In genomic region chr13:28609936-28610335, GRCh38 we compare ENCODE assay signal across 15 cellular contexts. TPM values are rescaled to one million over a fixed set of nuclear protein-coding genes. Genes with fewer than 3 reads are reported as not detected.
DNase-seq lines count a peak whose midpoint lies in the region; TF ChIP-seq lines count a peak whose summit lies in the region.
"Had no signal": no experiment of that assay in that cellular context is flagged by ENCODE, and none has a peak within 500 bp of the region (broad histone marks: within the 10 kb centered on the region; RNA-seq: fewer than 3 reads in every experiment).

No MANE protein-coding gene starts in this region.

- H3K36me3 Mint-ChIP-seq in HFFc6 (ENCODE audit: low read depth): peaks cover 12% of the 10 kb centered on the region; the same call in 1 of the 2 replicates

- H3K27me3 Mint-ChIP-seq in HFFc6 (ENCODE audit: insufficient read depth): no peaks in the 10 kb centered on the region

- H3K4me1 Mint-ChIP-seq in HFFc6 (ENCODE audit: low read depth): peaks cover 45% of the 10 kb centered on the region

- no peaks in the 10 kb centered on the region for H3K27me3 ChIP-seq in adipocyte (replicated peaks; ENCODE audit: control insufficient read depth, insufficient read depth, low read length)
- no peaks in the 10 kb centered on the region for H3K27me3 ChIP-seq in H7 (ENCODE audit: control insufficient read depth, insufficient read depth, low read length)
- H3K27me3 ChIP-seq: BLaER1, vagina had no signal

- peak overlapping the region; percentile 60 for H3K4me3 Mint-ChIP-seq in HFFc6
- H3K4me3 Mint-ChIP-seq: stimulated activated naive CD8-positive, alpha-beta T cell treated with anti-CD3 and anti-CD28 coated beads, Interleukin-15, Interleukin-2, amounts not matched to agents 100 ng/mL and 50 ng/mL, for 24 hours had no signal

- H3K4me3 ChIP-seq in adipocyte (ENCODE audit: low read length) (no peak overlapping the region), H7 (ENCODE audit: insufficient read depth, low read depth, low read length) (no peak overlapping the region)
- H3K4me3 ChIP-seq: BLaER1, GM12878, vagina had no signal

- H3K9me3 ChIP-seq in adipocyte (ENCODE audit: control insufficient read depth, low read length): no peaks in the 10 kb centered on the region
- H3K9me3 ChIP-seq: BLaER1, vagina had no signal

- DNase-seq in AG08396 (ENCODE audit: low spot score) (peak; percentile 23), HFFc6 (peak; percentile 66), adipocyte (ENCODE audit: low read depth) (peak; percentile 42), glomerular visceral epithelial cell (ENCODE audit: extremely low spot score) (peak; percentile 47), OCI-M2 (lab: John Stamatoyannopoulos, UW; ENCODE audit: unreplicated experiment) (no peak), AML-193 (lab: John Stamatoyannopoulos, UW) (no peak), H7 (no peak)
- no peak for DNase-seq in stimulated activated naive CD4-positive, alpha-beta T cell treated with Interleukin-2 at 50 U/mL for 16 hours (lab: John Stamatoyannopoulos, UW)
- DNase-seq: dermis blood vessel endothelial cell, DMS79, mesendoderm had no signal

- H3K4me1 ChIP-seq in adipocyte (ENCODE audit: control insufficient read depth, insufficient read depth, low read length): no peaks in the 10 kb centered on the region
- H3K4me1 ChIP-seq: vagina had no signal

- H3K9me3 Mint-ChIP-seq in HFFc6: no peaks in the 10 kb centered on the region

- H3K9ac ChIP-seq in adipocyte (ENCODE audit: low read length): no peak overlapping the region
- H3K9ac ChIP-seq: BLaER1 had no signal

- H3K27ac Mint-ChIP-seq in HFFc6: peak overlapping the region; percentile 91
- H3K27ac Mint-ChIP-seq: stimulated activated naive CD8-positive, alpha-beta T cell treated with anti-CD3 and anti-CD28 coated beads, Interleukin-15, Interleukin-2, amounts not matched to agents 100 ng/mL and 50 ng/mL, for 24 hours had no signal

- no peaks in the 10 kb centered on the region for H3K36me3 ChIP-seq in adipocyte (ENCODE audit: control insufficient read depth, insufficient read depth, low read length, severe bottlenecking)
- no peaks in the 10 kb centered on the region for H3K36me3 ChIP-seq in H7 (replicated peaks; ENCODE audit: control insufficient read depth, insufficient read depth, low read length)
- H3K36me3 ChIP-seq: BLaER1, vagina had no signal

- TF ChIP-seq CTCF in HFFc6 (IDR thresholded peaks at IDR 0.05): no peak

RNA-seq across cellular contexts. Expression of gene POMP, which starts 49.0 kb away (rescaled TPM):
- total RNA-seq in HFFc6 (2021; fragmentation: NEBNext Ultra II Directional; extraction: Animal tissue kit (Norgen Biotek cat#: 25700)): 100 to 1,000 TPM; 156 to 175 (median 165) TPM
- 84.3 and 105 TPM in 2 replicates for total RNA-seq in H7 (2014; rRNA removed; shearing (Covaris generic))

Comparison
In these comparisons a context has a peak if more than half of its experiments do, and no peak if none do; other contexts are left out.
1. DNase-seq: peak in AG08396 (single experiment), HFFc6 (single experiment), adipocyte (single experiment) and glomerular visceral epithelial cell (single experiment); none in OCI-M2 (single experiment), stimulated activated naive CD4-positive, alpha-beta T cell treated with Interleukin-2 at 50 U/mL for 16 hours (single experiment), AML-193 (0 of 2) and H7 (single experiment).